23 cellular contexts compared by ENCODE assay signal in genomic region chr1:171798760-171799159, GRCh38. TPM values are rescaled to one million over a fixed set of nuclear protein-coding genes. Genes with fewer than 3 reads are reported as not detected.
"Had no signal": no experiment of that assay in that cellular context is flagged by ENCODE, and none has a peak within 500 bp of the region (broad histone marks: within the 10 kb centered on the region; RNA-seq: fewer than 3 reads in every experiment).

No MANE protein-coding gene starts in this region.

- DNase-seq: activated CD4-positive, alpha-beta memory T cell treated with anti-CD3 and anti-CD28 coated beads for 36 hours; activated CD4-positive, alpha-beta T cell treated with anti-CD3 and anti-CD28 coated beads for 48 hours; activated CD4-positive, CD25-positive, alpha-beta regulatory T cell; activated gamma-delta T cell treated with Interleukin-2 at 50 U/mL for 16 hours; activated T-cell treated with anti-CD3 and anti-CD28 coated beads for 4 hours; aorta; foreskin melanocyte; left ventricle myocardium inferior; mucosa of descending colon; occipital lobe; posterior cingulate gyrus; sigmoid colon; stimulated activated CD4-positive, alpha-beta T cell treated with anti-CD3 and anti-CD28 coated beads, Interleukin-15, amount 100 ng/mL, for 24 hours; stimulated activated naive B cell treated with anti-CD40 and anti-IgM and Interleukin-4, amounts not matched to agents 10 μg/mL and 1 μg/mL and 100 μg/mL, for 72 hours; upper lobe of right lung had no signal

- H3K4me3 Mint-ChIP-seq: activated CD4-positive, alpha-beta memory T cell treated with anti-CD3 and anti-CD28 coated beads for 36 hours; activated naive CD4-positive, alpha-beta T cell treated with anti-CD3 and anti-CD28 coated beads, Interleukin-2, amount 50 U/mL, for 24 hours; brain; neural crest cell; stimulated activated naive B cell treated with anti-CD40 and anti-IgM and Interleukin-4, amounts not matched to agents 10 μg/mL and 1 μg/mL and 100 μg/mL, for 72 hours; T-helper 1 cell treated with Interleukin-12 subunit alpha and Interleukin-12 subunit beta and Interleukin-4 antibody, amounts not matched to agents 30 μg/mL and 1 μg/mL, for 36 hours had no signal

- H3K4me2 ChIP-seq: hepatocyte, smooth muscle cell had no signal

- H2AFZ ChIP-seq: hepatocyte had no signal

- H3K4me1 ChIP-seq: sigmoid colon had no signal

- H3K27me3 Mint-ChIP-seq: activated CD4-positive, alpha-beta memory T cell treated with anti-CD3 and anti-CD28 coated beads for 36 hours; activated naive CD4-positive, alpha-beta T cell treated with anti-CD3 and anti-CD28 coated beads, Interleukin-2, amount 50 U/mL, for 24 hours; brain; stimulated activated naive B cell treated with anti-CD40 and anti-IgM and Interleukin-4, amounts not matched to agents 10 μg/mL and 1 μg/mL and 100 μg/mL, for 72 hours had no signal

- H3K27ac ChIP-seq: hepatocyte, left ventricle myocardium inferior, sigmoid colon, thoracic aorta, upper lobe of right lung had no signal

- ATAC-seq: mucosa of descending colon; stimulated activated naive B cell treated with anti-CD40 and anti-IgM and Interleukin-4, amounts not matched to agents 10 μg/mL and 1 μg/mL and 100 μg/mL, for 72 hours; upper lobe of right lung had no signal

- H3K4me3 ChIP-seq: hepatocyte, left ventricle myocardium inferior, mucosa of descending colon, sigmoid colon, smooth muscle cell, thoracic aorta, upper lobe of right lung had no signal

- H3K9me3 Mint-ChIP-seq: activated CD4-positive, alpha-beta memory T cell treated with anti-CD3 and anti-CD28 coated beads for 36 hours; brain; neural crest cell; stimulated activated naive B cell treated with anti-CD40 and anti-IgM and Interleukin-4, amounts not matched to agents 10 μg/mL and 1 μg/mL and 100 μg/mL, for 72 hours had no signal

- H3K4me1 Mint-ChIP-seq: neural crest cell had no signal

- H3K79me2 ChIP-seq: hepatocyte had no signal

- FAIRE-seq: endometrium had no signal

- H3K9me3 ChIP-seq: left ventricle myocardium inferior, mucosa of descending colon, sigmoid colon, thoracic aorta, upper lobe of right lung had no signal

- H3K27me3 ChIP-seq: hepatocyte, sigmoid colon, upper lobe of right lung had no signal

- H3K27ac Mint-ChIP-seq: activated naive CD4-positive, alpha-beta T cell treated with anti-CD3 and anti-CD28 coated beads, Interleukin-2, amount 50 U/mL, for 24 hours; T-helper 1 cell treated with Interleukin-12 subunit alpha and Interleukin-12 subunit beta and Interleukin-4 antibody, amounts not matched to agents 30 μg/mL and 1 μg/mL, for 36 hours had no signal

RNA-seq across cellular contexts. Expression of gene DNM3, which starts 42.5 kb away (rescaled TPM):
- polyA plus RNA-seq: hepatocyte had no signal
